Comparison of ENCODE assay signal across 1 cellular context in the genomic region with DNA sequence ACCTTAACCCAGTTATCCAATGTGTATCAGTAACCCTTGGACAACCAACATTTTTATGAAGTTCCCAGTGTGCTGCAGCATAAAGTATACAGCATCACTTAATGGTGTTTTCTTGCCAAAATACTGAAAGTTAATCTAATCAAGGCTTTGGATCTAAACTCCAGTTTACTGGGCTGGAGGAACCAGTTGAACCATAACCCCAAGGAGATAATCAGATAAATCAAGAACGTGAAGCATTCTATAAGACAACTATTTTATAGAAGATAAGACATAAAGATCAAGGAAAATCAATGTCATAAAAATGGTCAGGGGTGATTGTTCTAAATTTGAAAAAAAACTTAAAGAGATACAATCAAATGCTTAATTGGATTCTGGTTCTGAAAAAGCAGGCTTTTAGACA.
A peak's percentile ranks its signal among the peaks of the same experiment; 100 is the strongest.
TF ChIP-seq lines count a peak whose summit lies in the region.

No MANE protein-coding gene starts in this region.

TF ChIP-seq in K562, 482 proteins besides CTCF, POLR2A, EP300 and RAD21:
- TF ChIP-seq FOXM1 (IDR thresholded peaks at IDR 0.05; ENCODE audit: low read depth) (no peak), FOXM1 (CRISPR knock-in tag; IDR thresholded peaks at IDR 0.05; ENCODE audit: low read depth) (no peak), NR2C2 (CRISPR knock-in tag; IDR thresholded peaks at IDR 0.05) (no peak), NR2C2 (tag; IDR thresholded peaks at IDR 0.05) (peak; percentile 56; the same call in 1 of the 2 replicates)
